ENCODE assay signal across 15 cellular contexts in genomic region chr5:89712135-89712700, GRCh38.
DNase-seq lines count a peak whose midpoint lies in the region; ATAC-seq, FAIRE-seq and TF ChIP-seq lines count a peak whose summit lies in the region.
"Had no signal": no experiment of that assay in that cellular context is flagged by ENCODE, and none has a peak within 500 bp of the region (broad histone marks: within the 10 kb centered on the region; RNA-seq: fewer than 3 reads in every experiment).

No MANE protein-coding gene starts in this region.

- peaks cover 0 to 7% of the 10 kb centered on the region in 2 experiments; a peak in 2 of 4 replicates for H3K4me1 ChIP-seq in SK-N-SH (ENCODE audit: control insufficient read depth in 1 of 2, insufficient read depth in 2 of 2, low read depth in 1 of 2, low read length in 1 of 2)
- H3K4me1 ChIP-seq in K562 (replicated peaks in 1 of 2; ENCODE audit: control insufficient read depth in 2 of 2, insufficient read depth in 2 of 2, low read length in 2 of 2): no peaks in the 10 kb centered on the region
- H3K4me1 ChIP-seq in mesendoderm (ENCODE audit: control insufficient read depth, low read depth, low read length): no peaks in the 10 kb centered on the region
- H3K4me1 ChIP-seq in CD4-positive, alpha-beta memory T cell (ENCODE audit: insufficient read depth, low read length): no peaks in the 10 kb centered on the region
- H3K4me1 ChIP-seq: BE2C, Caco-2 had no signal

- TF ChIP-seq CTCF in SK-N-SH (IDR thresholded peaks at IDR 0.05): no peak
- TF ChIP-seq CTCF in K562 (IDR thresholded peaks at IDR 0.05 in 2 of 3, conservative IDR thresholded peaks at IDR 0.05 in 1 of 3; ENCODE audit: insufficient read depth in 2 of 3, low read depth in 1 of 3, low read length in 3 of 3): no peak
- TF ChIP-seq CTCF in nephron progenitor cell (IDR thresholded peaks at IDR 0.05): no peak

- POLR2A ChIA-PET in SK-N-SH (lab: Yijun Ruan, JAX): no interaction called here
- POLR2A ChIA-PET in K562 (lab: Yijun Ruan, JAX): no interaction called here
- POLR2A ChIA-PET in CD4-positive, alpha-beta memory T cell (lab: Charles Lee; ENCODE audit: partially characterized antibody): no interaction called here

- H4K20me1 ChIP-seq in SK-N-SH (ENCODE audit: insufficient read depth) (no peaks in the 10 kb centered on the region), K562 (replicated peaks; ENCODE audit: control insufficient read depth, insufficient read depth, low read length) (no peaks in the 10 kb centered on the region)

- H2BK15ac ChIP-seq in mesendoderm (replicated peaks; ENCODE audit: low read depth): no peak overlapping the region

- H3F3A ChIP-seq in SK-N-SH (replicated peaks; ENCODE audit: insufficient read depth): no peaks in the 10 kb centered on the region

- H3K56ac ChIP-seq in mesendoderm (ENCODE audit: low read length): no peak overlapping the region

- no peaks in the 10 kb centered on the region for H3K79me1 ChIP-seq in mesendoderm (ENCODE audit: low read length)

- BruUV-seq in K562 (replicated peaks; lab: Mats Ljungman, UMichigan): no TSS peak

- H3K4me3 ChIP-seq in SK-N-SH (ENCODE audit: low read depth in 2 of 2, low read length in 1 of 2): no peak overlapping the region
- no peak overlapping the region for H3K4me3 ChIP-seq in K562
- H3K4me3 ChIP-seq in mesendoderm (ENCODE audit: low read length): no peak overlapping the region
- H3K4me3 ChIP-seq in CD4-positive, alpha-beta memory T cell (ENCODE audit: low read length in 2 of 2): no peak overlapping the region

- no peak overlapping the region for H3K4me3 Mint-ChIP-seq in nephron progenitor cell
- no peak overlapping the region for H3K4me3 Mint-ChIP-seq in activated T-cell treated with anti-CD3 and anti-CD28 coated beads, Interleukin-2, amount 50 U/mL, for 72 hours
- no peak overlapping the region for H3K4me3 Mint-ChIP-seq in CD4-positive, alpha-beta memory T cell
- H3K4me3 Mint-ChIP-seq: CD4-positive, CD25-positive, alpha-beta regulatory T cell; H9 had no signal

- no peaks in the 10 kb centered on the region for H3K9me2 ChIP-seq in SK-N-SH

- TF ChIP-seq RAD21 in SK-N-SH (IDR thresholded peaks at IDR 0.05; ENCODE audit: low read length): peak; percentile 48
- TF ChIP-seq RAD21 in K562 (CRISPR knock-in tag; conservative IDR thresholded peaks at IDR 0.05 in 1 of 2, IDR thresholded peaks at IDR 0.05 in 1 of 2): no peak

- no peak overlapping the region for H4K5ac ChIP-seq in mesendoderm (ENCODE audit: low read length)

- H2AFZ ChIP-seq in SK-N-SH (ENCODE audit: low read depth) (no peak overlapping the region), K562 (ENCODE audit: low read depth, low read length) (no peak overlapping the region)

- ATAC-seq in K562: no peak
- ATAC-seq in activated T-cell treated with anti-CD3 and anti-CD28 coated beads, Interleukin-2, amount 50 U/mL, for 72 hours (replicated peaks in 1 of 2): no peak

- no peak overlapping the region for H3K23ac ChIP-seq in mesendoderm (ENCODE audit: low read length)

- H3K36me3 Mint-ChIP-seq in nephron progenitor cell (ENCODE audit: low read depth): no peaks in the 10 kb centered on the region
- no peaks in the 10 kb centered on the region for H3K36me3 Mint-ChIP-seq in activated T-cell treated with anti-CD3 and anti-CD28 coated beads, Interleukin-2, amount 50 U/mL, for 72 hours (ENCODE audit: insufficient read depth in 2 of 2)
- H3K36me3 Mint-ChIP-seq in CD4-positive, alpha-beta memory T cell: no peaks in the 10 kb centered on the region
- H3K36me3 Mint-ChIP-seq: CD4-positive, CD25-positive, alpha-beta regulatory T cell had no signal

- H3K18ac ChIP-seq in mesendoderm (ENCODE audit: low read length): no peak overlapping the region

- H4K8ac ChIP-seq in mesendoderm (ENCODE audit: low read depth, low read length): peak overlapping the region; percentile 28

- H2BK120ac ChIP-seq in mesendoderm (ENCODE audit: low read depth, low read length): no peak overlapping the region

- no peaks in the 10 kb centered on the region for H3K4me1 Mint-ChIP-seq in nephron progenitor cell
- H3K4me1 Mint-ChIP-seq in activated T-cell treated with anti-CD3 and anti-CD28 coated beads, Interleukin-2, amount 50 U/mL, for 72 hours (ENCODE audit: low read depth): no peaks in the 10 kb centered on the region
- no peaks in the 10 kb centered on the region for H3K4me1 Mint-ChIP-seq in CD4-positive, alpha-beta memory T cell
- H3K4me1 Mint-ChIP-seq: CD4-positive, CD25-positive, alpha-beta regulatory T cell had no signal

- intact Hi-C loops in K562 (cut with micrococcal nuclease): no loop called here
- intact Hi-C loops in CD4-positive, alpha-beta memory T cell (cut with micrococcal nuclease): no loop called here

- DNase-seq in SK-N-SH: peak; percentile 44
- DNase-seq in K562 (ENCODE audit: extremely low read depth in 1 of 4, low spot score in 3 of 4): no peak
- DNase-seq in mesendoderm: peak; percentile 72
- no peak for DNase-seq in nephron progenitor cell
- no peak for DNase-seq in activated T-cell treated with anti-CD3 and anti-CD28 coated beads, Interleukin-2, amount 50 U/mL, for 72 hours
- no peak for DNase-seq in CD4-positive, alpha-beta memory T cell
- DNase-seq in HUDEP-2 (lab: John Stamatoyannopoulos, UW; ENCODE audit: unreplicated experiment in 76 of 76): no peak
- DNase-seq: BE2C; C1 segment of cervical spinal cord; Caco-2; CD4-positive, CD25-positive, alpha-beta regulatory T cell; H9 had no signal

- H3K4me2 ChIP-seq in SK-N-SH (no peak overlapping the region), K562 (ENCODE audit: insufficient read depth, low read length) (no peak overlapping the region), mesendoderm (ENCODE audit: low read length) (no peak overlapping the region)

- no peaks in the 10 kb centered on the region for H3K9me3 Mint-ChIP-seq in nephron progenitor cell
- peaks cover 0 to 4% of the 10 kb centered on the region in 2 donors for H3K9me3 Mint-ChIP-seq in activated T-cell treated with anti-CD3 and anti-CD28 coated beads, Interleukin-2, amount 50 U/mL, for 72 hours
- peaks cover 0 to 22% (median 4%) of the 10 kb centered on the region in 8 donors for H3K9me3 Mint-ChIP-seq in CD4-positive, alpha-beta memory T cell

- in situ Hi-C loops in K562 (cut with MboI): no loop called here

- H3K4ac ChIP-seq in mesendoderm (ENCODE audit: low read depth, low read length): no peak overlapping the region

- no peak overlapping the region for H2AK5ac ChIP-seq in mesendoderm (ENCODE audit: low read length)

- no peaks in the 10 kb centered on the region for H3K27me3 Mint-ChIP-seq in nephron progenitor cell (ENCODE audit: low read depth, poor library complexity)
- H3K27me3 Mint-ChIP-seq in activated T-cell treated with anti-CD3 and anti-CD28 coated beads, Interleukin-2, amount 50 U/mL, for 72 hours (ENCODE audit: low read depth): no peaks in the 10 kb centered on the region
- H3K27me3 Mint-ChIP-seq in CD4-positive, alpha-beta memory T cell: no peaks in the 10 kb centered on the region
- H3K27me3 Mint-ChIP-seq: CD4-positive, CD25-positive, alpha-beta regulatory T cell had no signal

- H3K36me3 ChIP-seq in SK-N-SH (replicated peaks in 1 of 2; ENCODE audit: control insufficient read depth in 1 of 2, insufficient read depth in 2 of 2, low read length in 1 of 2) (no peaks in the 10 kb centered on the region), K562 (ENCODE audit: control insufficient read depth, insufficient read depth, low read length) (no peaks in the 10 kb centered on the region), mesendoderm (ENCODE audit: control insufficient read depth, insufficient read depth, low read length) (no peaks in the 10 kb centered on the region)
- no peaks in the 10 kb centered on the region for H3K36me3 ChIP-seq in CD4-positive, alpha-beta memory T cell (ENCODE audit: insufficient read depth, low read length)
- H3K36me3 ChIP-seq: BE2C had no signal

- TF ChIP-seq POLR2A in K562 (conservative IDR thresholded peaks at IDR 0.05): no peak

- FAIRE-seq in K562 (lab: Jason Lieb, UNC): no peak
- FAIRE-seq: D721Med, G401.6, H1 had no signal

- H3K27ac ChIP-seq in SK-N-SH (ENCODE audit: low read depth in 2 of 2, low read length in 1 of 2) (peak overlapping the region in 1 of 2 experiments; percentile 94; a peak in 2 of 4 replicates), K562 (ENCODE audit: extremely low read depth, low read depth, low read length) (no peak overlapping the region), mesendoderm (ENCODE audit: low read depth, low read length) (no peak overlapping the region)
- no peak overlapping the region for H3K27ac ChIP-seq in CD4-positive, alpha-beta memory T cell (ENCODE audit: low read depth, low read length)

- CTCF ChIA-PET in SK-N-SH (lab: Yijun Ruan, JAX): interaction anchor here (0.6 to 1.4 kb wide), 9 partner anchors 9 to 985 kb away, joined by 3 to 4 read pairs (median 3); no protein-coding TSS in a partner anchor
- CTCF ChIA-PET in K562 (lab: Yijun Ruan, JAX; ENCODE audit: low intra/inter-chr PET ratio): no interaction called here
- CTCF ChIA-PET in CD4-positive, alpha-beta memory T cell (lab: Charles Lee; ENCODE audit: partially characterized antibody): no interaction called here

- no peak overlapping the region for H2BK5ac ChIP-seq in mesendoderm (ENCODE audit: low read length)

- H3K79me2 ChIP-seq in SK-N-SH (ENCODE audit: insufficient read depth): no peaks in the 10 kb centered on the region
- H3K79me2 ChIP-seq in K562 (ENCODE audit: control insufficient read depth, insufficient read depth, low read length): no peaks in the 10 kb centered on the region
- H3K79me2 ChIP-seq in mesendoderm (ENCODE audit: control insufficient read depth, insufficient read depth, low read length): no peaks in the 10 kb centered on the region

- H3K9me1 ChIP-seq in K562 (ENCODE audit: control insufficient read depth, insufficient read depth, low read length): no peaks in the 10 kb centered on the region

- peak in 1 of 2 experiments; percentile 98; a peak in 2 of 4 replicates for TF ChIP-seq EP300 in SK-N-SH (IDR thresholded peaks at IDR 0.05; ENCODE audit: borderline replicate concordance in 1 of 2, low read depth in 1 of 2, low read length in 1 of 2)
- no peak for TF ChIP-seq EP300 in K562 (IDR thresholded peaks at IDR 0.05; ENCODE audit: low read length)

- no peak overlapping the region for H3K9ac ChIP-seq in SK-N-SH
- no peak overlapping the region for H3K9ac ChIP-seq in K562 (ENCODE audit: insufficient read depth in 1 of 2, low read depth in 2 of 2, low read length in 2 of 2)
- H3K9ac ChIP-seq in mesendoderm (ENCODE audit: low read length): no peak overlapping the region

- no peak overlapping the region for H3K27ac Mint-ChIP-seq in nephron progenitor cell
- no peak overlapping the region for H3K27ac Mint-ChIP-seq in activated T-cell treated with anti-CD3 and anti-CD28 coated beads, Interleukin-2, amount 50 U/mL, for 72 hours
- H3K27ac Mint-ChIP-seq in CD4-positive, alpha-beta memory T cell: no peak overlapping the region
- H3K27ac Mint-ChIP-seq: CD4-positive, CD25-positive, alpha-beta regulatory T cell had no signal

- no peaks in the 10 kb centered on the region for H3K9me3 ChIP-seq in SK-N-SH
- no peaks in the 10 kb centered on the region for H3K9me3 ChIP-seq in K562 (replicated peaks; ENCODE audit: control insufficient read depth, insufficient read depth, low read depth, low read length)
- H3K9me3 ChIP-seq in CD4-positive, alpha-beta memory T cell (ENCODE audit: control insufficient read depth in 1 of 2, low read length in 2 of 2): no peaks in the 10 kb centered on the region
- H3K9me3 ChIP-seq: BE2C, Caco-2 had no signal

- 29% methylated on average over 3 of the region's 3 CpGs for WGBS in SK-N-SH (ENCODE audit: low lambda C conversion rate)
- 0% methylated on average over 3 of the region's 3 CpGs for WGBS in K562 (ENCODE audit: insufficient coverage, low coverage, missing lambda C conversion rate)
- no CpG with 5 or more reads among the region's 3 CpGs for WGBS in mesendoderm (ENCODE audit: extremely low coverage, insufficient coverage, low lambda C conversion rate)

- H3K27me3 ChIP-seq in SK-N-SH (ENCODE audit: insufficient read depth) (no peaks in the 10 kb centered on the region), K562 (ENCODE audit: control insufficient read depth in 2 of 2, insufficient read depth in 2 of 2, low read length in 2 of 2) (no peaks in the 10 kb centered on the region), mesendoderm (ENCODE audit: insufficient read depth, low read length, poor library complexity) (no peaks in the 10 kb centered on the region)
- no peaks in the 10 kb centered on the region for H3K27me3 ChIP-seq in CD4-positive, alpha-beta memory T cell (ENCODE audit: insufficient read depth, low read length)
- H3K27me3 ChIP-seq: BE2C had no signal

Comparison
In these comparisons a context has a peak if more than half of its experiments do, and no peak if none do; other contexts are left out.
1. DNase-seq: peak in SK-N-SH (single experiment) and mesendoderm (single experiment); none in K562 (0 of 4), nephron progenitor cell (single experiment), activated T-cell treated with anti-CD3 and anti-CD28 coated beads, Interleukin-2, amount 50 U/mL, for 72 hours (0 of 2), CD4-positive, alpha-beta memory T cell (0 of 5) and HUDEP-2 (0 of 76).
2. Of the 27 proteins assayed by ChIP-seq in both K562 and SK-N-SH: peak only in K562: none; only in SK-N-SH: CHD2, FOXJ3, GATA2, POLR2AphosphoS5, RAD21 and RCOR1; in both: none; in neither: 20; mixed calls (peak in some experiments, not most) for 1.